In genomic region chr14:23008836-23009235, GRCh38 we compare ENCODE assay signal across 11 cellular contexts. TPM values are rescaled to one million over a fixed set of nuclear protein-coding genes. Genes with fewer than 3 reads are reported as not detected.
DNase-seq lines count a peak whose midpoint lies in the region; ATAC-seq and TF ChIP-seq lines count a peak whose summit lies in the region.
"Had no signal": no experiment of that assay in that cellular context is flagged by ENCODE, and none has a peak within 500 bp of the region (broad histone marks: within the 10 kb centered on the region; RNA-seq: fewer than 3 reads in every experiment).

No MANE protein-coding gene starts in this region.

- H3K4me2 ChIP-seq in smooth muscle cell = peak overlapping the region; percentile 86

- POLR2A ChIA-PET in activated CD4-positive, alpha-beta T cell treated with anti-CD3 and anti-CD28 coated beads for 36 hours (lab: Charles Lee) = interaction anchor here (2.9 kb wide), 1 partner anchor 26 kb away, joined by 14 read pairs; the partner anchor contains the start of gene PSMB5

- H3K36me3 ChIP-seq in smooth muscle cell (ENCODE audit: low read depth) = no peaks in the 10 kb centered on the region
- no peaks in the 10 kb centered on the region for H3K36me3 ChIP-seq in H7 (replicated peaks; ENCODE audit: control insufficient read depth, insufficient read depth, low read length)
- H3K36me3 ChIP-seq: MG63 had no signal

- H3K4me1 ChIP-seq in smooth muscle cell (ENCODE audit: low read depth) = peaks cover 11% of the 10 kb centered on the region

- no peaks in the 10 kb centered on the region for H3K36me3 Mint-ChIP-seq in activated CD4-positive, alpha-beta T cell treated with anti-CD3 and anti-CD28 coated beads for 36 hours (ENCODE audit: low read depth)
- no peaks in the 10 kb centered on the region for H3K36me3 Mint-ChIP-seq in activated T-helper 17 cell treated with anti-CD3 and anti-CD28 coated beads, Interleukin-2, amount 50 U/mL, for 72 hours (ENCODE audit: low read depth)

- 77% methylated on average over 3 of the region's 3 CpGs for WGBS in smooth muscle cell (ENCODE audit: low lambda C conversion rate)

- H3K4me1 Mint-ChIP-seq in activated CD4-positive, alpha-beta T cell treated with anti-CD3 and anti-CD28 coated beads for 36 hours = peaks cover 45% of the 10 kb centered on the region
- peaks cover 20% of the 10 kb centered on the region for H3K4me1 Mint-ChIP-seq in activated T-helper 17 cell treated with anti-CD3 and anti-CD28 coated beads, Interleukin-2, amount 50 U/mL, for 72 hours

- intact Hi-C loops in activated CD4-positive, alpha-beta T cell treated with anti-CD3 and anti-CD28 coated beads for 36 hours (cut with DNase I, micrococcal nuclease) = loop anchor here in 1 of 2 experiments (5.0 kb wide), 1 partner anchor 48 kb away; the partner anchor contains the start of gene CDH24

- DNase-seq in activated CD4-positive, alpha-beta T cell treated with anti-CD3 and anti-CD28 coated beads for 36 hours = no peak
- no peak for DNase-seq in activated CD4-positive, alpha-beta T cell treated with anti-CD3 and anti-CD28 coated beads, Interleukin-2, amount 50 U/mL, for 1 hour
- DNase-seq in NCI-H2081 (lab: John Stamatoyannopoulos, UW) (peak; percentile 37 to 73), smooth muscle cell (lab: John Stamatoyannopoulos, UW; ENCODE audit: unreplicated experiment) (no peak), H7 (no peak), DMS53 (lab: John Stamatoyannopoulos, UW) (no peak), G401 (ENCODE audit: low spot score) (no peak)
- DNase-seq: activated naive CD4-positive, alpha-beta T cell; C1 segment of cervical spinal cord; MG63 had no signal

- no peaks in the 10 kb centered on the region for H3K79me2 ChIP-seq in smooth muscle cell (ENCODE audit: low read depth)

- ATAC-seq in activated CD4-positive, alpha-beta T cell treated with anti-CD3 and anti-CD28 coated beads for 36 hours = no peak
- no peak for ATAC-seq in activated T-helper 17 cell treated with anti-CD3 and anti-CD28 coated beads, Interleukin-2, amount 50 U/mL, for 72 hours (replicated peaks)

- H3K9ac ChIP-seq in smooth muscle cell (ENCODE audit: low read depth) = no peak overlapping the region

- no peak for TF ChIP-seq CTCF in smooth muscle cell (IDR thresholded peaks at IDR 0.05; ENCODE audit: borderline replicate concordance, insufficient read depth, poor library complexity, severe bottlenecking)

- CTCF ChIA-PET in activated CD4-positive, alpha-beta T cell treated with anti-CD3 and anti-CD28 coated beads for 36 hours (lab: Charles Lee) = interaction anchor here (0.5 to 3.9 kb wide), 11 partner anchors 12 to 487 kb away, joined by 3 to 61 read pairs (median 5); partner anchors contain the start of genes CDH24 and PSMB5

- in situ Hi-C loops in G401 (cut with HindIII; ENCODE audit: low sequenced_read_pairs) = no loop called here

- H2AFZ ChIP-seq in smooth muscle cell (ENCODE audit: low read depth) = no peak overlapping the region

- H3K4me3 ChIP-seq in smooth muscle cell = no peak overlapping the region
- no peak overlapping the region for H3K4me3 ChIP-seq in H7 (ENCODE audit: insufficient read depth, low read depth, low read length)

- no peaks in the 10 kb centered on the region for H3K9me3 ChIP-seq in smooth muscle cell (replicated peaks; ENCODE audit: low read depth)
- H3K9me3 ChIP-seq: MG63 had no signal

- H3K4me3 Mint-ChIP-seq in activated CD4-positive, alpha-beta T cell treated with anti-CD3 and anti-CD28 coated beads for 36 hours = peak overlapping the region; percentile 95
- peak overlapping the region; percentile 99 for H3K4me3 Mint-ChIP-seq in activated T-helper 17 cell treated with anti-CD3 and anti-CD28 coated beads, Interleukin-2, amount 50 U/mL, for 72 hours

- no peaks in the 10 kb centered on the region for H3K9me3 Mint-ChIP-seq in activated CD4-positive, alpha-beta T cell treated with anti-CD3 and anti-CD28 coated beads for 36 hours (ENCODE audit: low read depth)
- no peaks in the 10 kb centered on the region for H3K9me3 Mint-ChIP-seq in activated T-helper 17 cell treated with anti-CD3 and anti-CD28 coated beads, Interleukin-2, amount 50 U/mL, for 72 hours

- H3F3A ChIP-seq in smooth muscle cell (ENCODE audit: low read depth) = peaks cover 3% of the 10 kb centered on the region

- H3K27me3 ChIP-seq in smooth muscle cell (ENCODE audit: low read depth) (no peaks in the 10 kb centered on the region), H7 (ENCODE audit: control insufficient read depth, insufficient read depth, low read length) (no peaks in the 10 kb centered on the region)
- H3K27me3 ChIP-seq: MG63 had no signal

- H3K27me3 Mint-ChIP-seq in activated CD4-positive, alpha-beta T cell treated with anti-CD3 and anti-CD28 coated beads for 36 hours = no peaks in the 10 kb centered on the region
- no peaks in the 10 kb centered on the region for H3K27me3 Mint-ChIP-seq in activated T-helper 17 cell treated with anti-CD3 and anti-CD28 coated beads, Interleukin-2, amount 50 U/mL, for 72 hours

- no peak overlapping the region for H3K27ac ChIP-seq in smooth muscle cell (ENCODE audit: low read depth)

- peak overlapping the region; percentile 92 for H3K27ac Mint-ChIP-seq in activated CD4-positive, alpha-beta T cell treated with anti-CD3 and anti-CD28 coated beads for 36 hours
- peak overlapping the region; percentile 45 for H3K27ac Mint-ChIP-seq in activated T-helper 17 cell treated with anti-CD3 and anti-CD28 coated beads, Interleukin-2, amount 50 U/mL, for 72 hours

- no peaks in the 10 kb centered on the region for H4K20me1 ChIP-seq in smooth muscle cell (ENCODE audit: low read depth)

RNA-seq across cellular contexts. Expression of gene C14orf93, which starts 1.1 kb away (rescaled TPM):
- 10 to 100 TPM; 10.7 to 11.5 TPM for total RNA-seq in activated CD4-positive, alpha-beta T cell treated with anti-CD3 and anti-CD28 coated beads for 36 hours
- 1 to 10 TPM; 8.5 to 9.6 TPM for total RNA-seq in activated T-helper 17 cell treated with anti-CD3 and anti-CD28 coated beads, Interleukin-2, amount 50 U/mL, for 72 hours
- total RNA-seq in smooth muscle cell = 10.2 and 11.9 TPM in 2 replicates
- 6.7 and 8.4 TPM in 2 replicates for polyA plus RNA-seq in smooth muscle cell
- 13.2 and 16.9 TPM in 2 replicates for total RNA-seq in H7 (2014; rRNA removed; shearing (Covaris generic))
- 8.7 and 15.1 TPM in 2 replicates for total RNA-seq in G401 (2014; rRNA removed; shearing (Covaris generic))

RNA-seq across cellular contexts. Expression of gene PSMB5, which starts 25.9 kb away (rescaled TPM):
- total RNA-seq in activated CD4-positive, alpha-beta T cell treated with anti-CD3 and anti-CD28 coated beads for 36 hours = 100 to 1,000 TPM; 104 to 129 TPM
- total RNA-seq in activated T-helper 17 cell treated with anti-CD3 and anti-CD28 coated beads, Interleukin-2, amount 50 U/mL, for 72 hours = 100 to 1,000 TPM in 1 of 2 donors, 10 to 100 TPM in 1; 85.8 to 151 TPM
- 161 and 183 TPM in 2 replicates for total RNA-seq in smooth muscle cell
- polyA plus RNA-seq in smooth muscle cell = 372 and 374 TPM in 2 replicates
- total RNA-seq in H7 (2014; rRNA removed; shearing (Covaris generic)) = 262 and 328 TPM in 2 replicates
- 447 and 480 TPM in 2 replicates for total RNA-seq in G401 (2014; rRNA removed; shearing (Covaris generic))

RNA-seq across cellular contexts. Expression of gene AJUBA, which starts 26.5 kb away (rescaled TPM):
- 1 to 10 TPM; 2.9 to 3.2 TPM for total RNA-seq in activated CD4-positive, alpha-beta T cell treated with anti-CD3 and anti-CD28 coated beads for 36 hours
- 1 to 10 TPM; 1.1 to 7.5 TPM for total RNA-seq in activated T-helper 17 cell treated with anti-CD3 and anti-CD28 coated beads, Interleukin-2, amount 50 U/mL, for 72 hours
- 20.7 and 21.2 TPM in 2 replicates for total RNA-seq in smooth muscle cell
- polyA plus RNA-seq in smooth muscle cell = 19.8 and 23.8 TPM in 2 replicates
- total RNA-seq in H7 (2014; rRNA removed; shearing (Covaris generic)) = 27.0 and 27.5 TPM in 2 replicates
- total RNA-seq in G401 (2014; rRNA removed; shearing (Covaris generic)) = 16.4 and 17.0 TPM in 2 replicates

RNA-seq across cellular contexts. Expression of gene PSMB11, which starts 33.2 kb away (rescaled TPM):
- not detected for total RNA-seq in activated CD4-positive, alpha-beta T cell treated with anti-CD3 and anti-CD28 coated beads for 36 hours
- total RNA-seq in activated T-helper 17 cell treated with anti-CD3 and anti-CD28 coated beads, Interleukin-2, amount 50 U/mL, for 72 hours = not detected
- total RNA-seq in smooth muscle cell = not detected in 2 replicates
- polyA plus RNA-seq in smooth muscle cell = not detected in 2 replicates
- not detected in 2 replicates for total RNA-seq in H7 (2014; rRNA removed; shearing (Covaris generic))
- total RNA-seq in G401 (2014; rRNA removed; shearing (Covaris generic)) = not detected in 2 replicates

RNA-seq across cellular contexts. Expression of gene CDH24, which starts 48.5 kb away (rescaled TPM):
- 1 to 10 TPM in 1 of 2 experiments, under 1 TPM in 1; 0.82 to 1.1 TPM for total RNA-seq in activated CD4-positive, alpha-beta T cell treated with anti-CD3 and anti-CD28 coated beads for 36 hours
- total RNA-seq in activated T-helper 17 cell treated with anti-CD3 and anti-CD28 coated beads, Interleukin-2, amount 50 U/mL, for 72 hours = under 1 TPM; 0.48 TPM
- total RNA-seq in smooth muscle cell = 3.6 and 5.5 TPM in 2 replicates
- polyA plus RNA-seq in smooth muscle cell = 6.9 and 8.0 TPM in 2 replicates
- 9.7 and 12.3 TPM in 2 replicates for total RNA-seq in H7 (2014; rRNA removed; shearing (Covaris generic))
- 8.7 and 10.9 TPM in 2 replicates for total RNA-seq in G401 (2014; rRNA removed; shearing (Covaris generic))

Comparison
In these comparisons a context has a peak if more than half of its experiments do, and no peak if none do; other contexts are left out.
1. DNase-seq: peak in NCI-H2081 (2 of 2); none in activated CD4-positive, alpha-beta T cell treated with anti-CD3 and anti-CD28 coated beads for 36 hours (single experiment), activated CD4-positive, alpha-beta T cell treated with anti-CD3 and anti-CD28 coated beads, Interleukin-2, amount 50 U/mL, for 1 hour (single experiment), smooth muscle cell (single experiment), H7 (single experiment), DMS53 (single experiment) and G401 (single experiment).